In the genomic region with DNA sequence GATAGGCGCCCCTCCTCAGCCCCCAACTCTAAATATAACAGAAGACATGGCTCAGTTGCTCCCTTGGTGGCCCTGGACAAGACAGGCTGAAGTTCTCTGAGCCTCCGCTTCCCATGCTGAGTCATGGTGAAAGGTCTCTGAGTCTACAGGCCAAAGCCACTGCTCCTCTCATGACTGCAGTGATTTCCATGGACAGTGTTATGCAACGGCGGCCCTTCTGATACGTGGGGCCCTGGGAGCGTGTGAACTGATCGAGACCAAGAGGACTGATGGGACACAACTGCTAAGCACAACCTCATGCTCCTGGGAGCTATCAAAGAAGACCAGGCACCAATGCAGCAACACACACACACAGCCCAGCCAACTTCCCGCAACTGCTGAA, we compare ENCODE assay signal across 22 cellular contexts.
"Had no signal": no experiment of that assay in that cellular context is flagged by ENCODE, and none has a peak within 500 bp of the region (broad histone marks: within the 10 kb centered on the region; RNA-seq: fewer than 3 reads in every experiment).

No MANE protein-coding gene starts in this region.

- H3K9me3 ChIP-seq: gastrocnemius medialis, mucosa of descending colon, neutrophil, tibial nerve had no signal

- ATAC-seq: activated CD8-positive, alpha-beta T cell treated with anti-CD3 and anti-CD28 coated beads for 36 hours; effector memory CD8-positive, alpha-beta T cell; gastrocnemius medialis; left colon; mucosa of descending colon; naive thymus-derived CD8-positive, alpha-beta T cell had no signal

- H3K27me3 Mint-ChIP-seq: activated CD8-positive, alpha-beta T cell treated with anti-CD3 and anti-CD28 coated beads for 36 hours; activated naive CD8-positive, alpha-beta T cell; effector memory CD8-positive, alpha-beta T cell; naive thymus-derived CD8-positive, alpha-beta T cell had no signal

- H3K4me3 Mint-ChIP-seq: activated CD8-positive, alpha-beta T cell treated with anti-CD3 and anti-CD28 coated beads for 36 hours; activated naive CD8-positive, alpha-beta T cell; effector memory CD8-positive, alpha-beta T cell; naive thymus-derived CD8-positive, alpha-beta T cell had no signal

- H3K27ac ChIP-seq: brain microvascular endothelial cell, epithelial cell of prostate, gastrocnemius medialis, neutrophil, skin epidermis, tibial nerve had no signal

- H3K27me3 ChIP-seq: brain microvascular endothelial cell, gastrocnemius medialis, neutrophil, tibial nerve had no signal

- H3K9me3 Mint-ChIP-seq: activated CD8-positive, alpha-beta T cell treated with anti-CD3 and anti-CD28 coated beads for 36 hours; naive thymus-derived CD8-positive, alpha-beta T cell had no signal

- DNase-seq: activated CD4-positive, alpha-beta T cell treated with anti-CD3 and anti-CD28 coated beads for 4 hours; activated CD8-positive, alpha-beta memory T cell treated with anti-CD3 and anti-CD28 coated beads, Interleukin-2, amount 50 U/mL, for 4 hours; activated CD8-positive, alpha-beta T cell treated with anti-CD3 and anti-CD28 coated beads for 36 hours; activated gamma-delta T cell treated with Interleukin-2 at 50 U/mL for 16 hours; activated T-cell treated with anti-CD3 and anti-CD28 coated beads, Interleukin-2, amount 50 U/mL, for 48 hours; brain microvascular endothelial cell; dermis blood vessel endothelial cell; effector memory CD8-positive, alpha-beta T cell; gastrocnemius medialis; left colon; mammary epithelial cell; mucosa of descending colon; naive thymus-derived CD8-positive, alpha-beta T cell; retina; stimulated activated CD4-positive, alpha-beta T cell treated with anti-CD3 and anti-CD28 coated beads, Interleukin-4, amount 100 ng/mL, for 24 hours; stimulated activated naive CD4-positive, alpha-beta T cell treated with Interleukin-2 at 50 U/mL for 16 hours; substantia nigra had no signal

- H3K27ac Mint-ChIP-seq: activated CD8-positive, alpha-beta T cell treated with anti-CD3 and anti-CD28 coated beads for 36 hours; activated naive CD8-positive, alpha-beta T cell; effector memory CD8-positive, alpha-beta T cell; naive thymus-derived CD8-positive, alpha-beta T cell had no signal

- H3K4me3 ChIP-seq: gastrocnemius medialis, mucosa of descending colon, skin epidermis, tibial nerve had no signal

- H3K36me3 ChIP-seq: brain microvascular endothelial cell, gastrocnemius medialis, neutrophil had no signal

- H3K4me1 ChIP-seq: gastrocnemius medialis had no signal
